9 cellular contexts compared by ENCODE assay signal in genomic region chr10:11163990-11164805, GRCh38.
DNase-seq lines count a peak whose midpoint lies in the region; ATAC-seq and TF ChIP-seq lines count a peak whose summit lies in the region.
"Had no signal": no experiment of that assay in that cellular context is flagged by ENCODE, and none has a peak within 500 bp of the region (broad histone marks: within the 10 kb centered on the region; RNA-seq: fewer than 3 reads in every experiment).

No MANE protein-coding gene starts in this region.

- H3K4me2 ChIP-seq in SU-DHL-6 (ENCODE audit: low read depth, low read length, poor library complexity, severe bottlenecking): peak overlapping the region; percentile 75

- H3F3A ChIP-seq in SU-DHL-6 (ENCODE audit: insufficient read depth): peaks cover 13% of the 10 kb centered on the region

- H4K20me1 ChIP-seq in SU-DHL-6 (ENCODE audit: low read depth, low read length): no peaks in the 10 kb centered on the region

- no peaks in the 10 kb centered on the region for H3K79me2 ChIP-seq in SU-DHL-6 (ENCODE audit: insufficient read depth, low read length)

- H3K9me3 ChIP-seq in SU-DHL-6 (ENCODE audit: insufficient read depth, low read length): no peaks in the 10 kb centered on the region

- ATAC-seq in HG03442 (IDR thresholded peaks at IDR 0.05; ENCODE audit: unreplicated experiment) (no peak), GM18909 (IDR thresholded peaks at IDR 0.05; ENCODE audit: poor library complexity, unreplicated experiment) (no peak)

- DNase-seq in GM06990 (ENCODE audit: extremely low read depth, insufficient read length) (no peak), globus pallidus (ENCODE audit: low spot score) (peak; percentile 93), retina (peak; percentile 71), NCI-H2029 (lab: John Stamatoyannopoulos, UW) (no peak), NCI-H2171 (lab: John Stamatoyannopoulos, UW) (no peak)
- DNase-seq: NCI-H524 had no signal

- TF ChIP-seq CTCF in GM06990 (IDR thresholded peaks at IDR 0.05; ENCODE audit: insufficient read depth, low read length, poor library complexity, severe bottlenecking) (no peak), SU-DHL-6 (IDR thresholded peaks at IDR 0.05; ENCODE audit: insufficient read depth, low read length, poor library complexity, severe bottlenecking) (no peak)

- H3K9me2 ChIP-seq in SU-DHL-6 (replicated peaks; ENCODE audit: insufficient read depth, low read length): no peaks in the 10 kb centered on the region

- peak overlapping the region; percentile 25 for H2AFZ ChIP-seq in SU-DHL-6 (ENCODE audit: low read depth, low read length, severe bottlenecking)

- H3K36me3 ChIP-seq in GM06990 (ENCODE audit: control insufficient read depth, insufficient read depth, low read length) (no peaks in the 10 kb centered on the region), SU-DHL-6 (ENCODE audit: low read length) (no peaks in the 10 kb centered on the region)

- peak overlapping the region; percentile 80 for H3K27ac ChIP-seq in SU-DHL-6 (ENCODE audit: low read depth, low read length)

- H3K4me3 ChIP-seq in GM06990 (replicated peaks; ENCODE audit: low read depth, low read length): peak overlapping the region; percentile 82
- H3K4me3 ChIP-seq in SU-DHL-6 (ENCODE audit: insufficient read depth, low read length, poor library complexity, severe bottlenecking): peak overlapping the region; percentile 80

- H3K27me3 ChIP-seq in GM06990 (replicated peaks; ENCODE audit: control insufficient read depth, insufficient read depth, low read length) (no peaks in the 10 kb centered on the region), SU-DHL-6 (ENCODE audit: low read length) (no peaks in the 10 kb centered on the region)

- H3K9ac ChIP-seq in SU-DHL-6 (ENCODE audit: low read length): peak overlapping the region; percentile 65

Comparison
In these comparisons a context has a peak if more than half of its experiments do, and no peak if none do; other contexts are left out.
1. DNase-seq: peak in globus pallidus (single experiment) and retina (single experiment); none in GM06990 (single experiment), NCI-H2029 (single experiment) and NCI-H2171 (single experiment).